ENCODE assay signal across 27 cellular contexts in the genomic region with DNA sequence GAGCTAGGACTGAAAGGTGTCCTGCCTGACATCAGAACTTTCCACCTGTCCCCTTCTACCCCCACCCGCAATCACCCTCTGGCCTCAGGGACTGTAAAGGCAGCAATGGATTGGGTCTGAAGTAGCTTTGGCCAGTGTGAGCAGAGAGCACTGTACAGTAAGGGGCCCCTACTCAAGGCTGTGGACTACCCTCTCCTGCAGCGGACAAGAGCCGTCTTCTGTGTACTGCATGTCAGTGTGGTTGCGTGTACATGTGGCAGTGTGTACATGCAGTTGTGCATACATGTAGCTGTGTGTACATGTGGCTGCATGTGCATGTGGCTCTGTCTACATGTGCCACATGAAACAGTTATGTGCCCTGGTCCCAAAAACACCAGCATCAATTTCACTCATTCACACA.
"Had no signal": no experiment of that assay in that cellular context is flagged by ENCODE, and none has a peak within 500 bp of the region (broad histone marks: within the 10 kb centered on the region; RNA-seq: fewer than 3 reads in every experiment).

No MANE protein-coding gene starts in this region.

- ATAC-seq: activated naive CD8-positive, alpha-beta T cell treated with anti-CD3 and anti-CD28 coated beads, Interleukin-2, amount 50 U/mL, for 24 hours; activated T-cell treated with anti-CD3 and anti-CD28 coated beads, Interleukin-2, amount 50 U/mL, for 4 hours; body of pancreas; left ventricle myocardium superior; SK-N-SH treated with all-trans-retinoic acid at 6 μM for 48 hours; T-cell had no signal

- H3K4me3 ChIP-seq: body of pancreas, cardiac muscle cell, tibial artery, uterus had no signal

- H3K9ac ChIP-seq: parathyroid adenoma had no signal

- H3K4me1 ChIP-seq: body of pancreas, parathyroid adenoma, tibial artery, uterus had no signal

- H3K4me3 Mint-ChIP-seq: activated naive CD8-positive, alpha-beta T cell treated with anti-CD3 and anti-CD28 coated beads, Interleukin-2, amount 50 U/mL, for 24 hours; activated T-cell treated with anti-CD3 and anti-CD28 coated beads, Interleukin-2, amount 50 U/mL, for 4 hours; dendritic cell treated with granulocyte-macrophage colony-stimulating factor and Interleukin-4, amounts not matched to agents 40 ng/mL and 50 ng/mL, for 4 days; immature natural killer cell; stimulated activated naive CD8-positive, alpha-beta T cell treated with anti-CD3 and anti-CD28 coated beads, Interleukin-15, Interleukin-2, amounts not matched to agents 100 ng/mL and 50 ng/mL, for 24 hours; T-cell; T-helper 2 cell treated with Interferon-gamma antibody and Interleukin-4, amounts not matched to agents 5 μg/mL and 100 μg/mL, for 36 hours had no signal

- H3K27ac Mint-ChIP-seq: activated naive CD8-positive, alpha-beta T cell treated with anti-CD3 and anti-CD28 coated beads, Interleukin-2, amount 50 U/mL, for 24 hours; activated T-helper 2 cell treated with anti-CD3 and anti-CD28 coated beads, Interferon-gamma antibody, Interleukin-2, Interleukin-4, amounts not matched to agents 10 μg/mL and 5 μg/mL and 100 μg/mL, durations not matched to agents 14 hours and 24 hours and 36 hours; dendritic cell treated with granulocyte-macrophage colony-stimulating factor and Interleukin-4, amounts not matched to agents 40 ng/mL and 50 ng/mL, for 4 days; immature natural killer cell; stimulated activated naive CD8-positive, alpha-beta T cell treated with anti-CD3 and anti-CD28 coated beads, Interleukin-15, Interleukin-2, amounts not matched to agents 100 ng/mL and 50 ng/mL, for 24 hours; T-cell; T-helper 2 cell treated with Interferon-gamma antibody and Interleukin-4, amounts not matched to agents 5 μg/mL and 100 μg/mL, for 36 hours had no signal

- H3K9me3 ChIP-seq: body of pancreas, tibial artery, uterus had no signal

- DNase-seq: activated CD4-positive, alpha-beta T cell treated with anti-CD3 and anti-CD28 coated beads for 1 hour; activated CD4-positive, alpha-beta T cell treated with anti-CD3 and anti-CD28 coated beads, Interleukin-2, amount 50 U/mL, for 1 hour; activated CD8-positive, alpha-beta memory T cell treated with anti-CD3 and anti-CD28 coated beads for 24 hours; activated CD8-positive, alpha-beta memory T cell treated with anti-CD3 and anti-CD28 coated beads, Interleukin-2, amount 50 U/mL, for 48 hours; activated naive CD4-positive, alpha-beta T cell; activated naive CD8-positive, alpha-beta T cell treated with anti-CD3 and anti-CD28 coated beads, Interleukin-2, amount 50 U/mL, for 24 hours; activated T-cell treated with anti-CD3 and anti-CD28 coated beads, Interleukin-2, amount 50 U/mL, for 4 hours; body of pancreas; effector CD8-positive, alpha-beta T cell; foreskin melanocyte; immature natural killer cell; left ventricle myocardium superior; midbrain; nucleus accumbens; stimulated activated CD4-positive, alpha-beta T cell treated with anti-CD3 and anti-CD28 coated beads, Interleukin-4, amount 100 ng/mL, for 24 hours; substantia nigra; T-cell; uterus had no signal

- H3K79me2 ChIP-seq: parathyroid adenoma had no signal

- H3K9me3 Mint-ChIP-seq: activated naive CD8-positive, alpha-beta T cell treated with anti-CD3 and anti-CD28 coated beads, Interleukin-2, amount 50 U/mL, for 24 hours; activated T-cell treated with anti-CD3 and anti-CD28 coated beads, Interleukin-2, amount 50 U/mL, for 4 hours; activated T-helper 2 cell treated with anti-CD3 and anti-CD28 coated beads, Interferon-gamma antibody, Interleukin-2, Interleukin-4, amounts not matched to agents 10 μg/mL and 5 μg/mL and 100 μg/mL, durations not matched to agents 14 hours and 24 hours and 36 hours; immature natural killer cell; stimulated activated naive CD8-positive, alpha-beta T cell treated with anti-CD3 and anti-CD28 coated beads, Interleukin-15, Interleukin-2, amounts not matched to agents 100 ng/mL and 50 ng/mL, for 24 hours; T-cell; T-helper 2 cell treated with Interferon-gamma antibody and Interleukin-4, amounts not matched to agents 5 μg/mL and 100 μg/mL, for 36 hours had no signal

- H3K36me3 ChIP-seq: cardiac muscle cell, tibial artery, uterus had no signal

- H3K36me3 Mint-ChIP-seq: immature natural killer cell, T-cell had no signal

- H2AFZ ChIP-seq: parathyroid adenoma had no signal

- H3K27ac ChIP-seq: body of pancreas, cardiac muscle cell, parathyroid adenoma, tibial artery, uterus, VCaP had no signal

- H3K27me3 ChIP-seq: body of pancreas, cardiac muscle cell, uterus had no signal

- H3K4me1 Mint-ChIP-seq: activated naive CD8-positive, alpha-beta T cell treated with anti-CD3 and anti-CD28 coated beads, Interleukin-2, amount 50 U/mL, for 24 hours; immature natural killer cell; T-cell had no signal
